14 cellular contexts compared by ENCODE assay signal in the genomic region with DNA sequence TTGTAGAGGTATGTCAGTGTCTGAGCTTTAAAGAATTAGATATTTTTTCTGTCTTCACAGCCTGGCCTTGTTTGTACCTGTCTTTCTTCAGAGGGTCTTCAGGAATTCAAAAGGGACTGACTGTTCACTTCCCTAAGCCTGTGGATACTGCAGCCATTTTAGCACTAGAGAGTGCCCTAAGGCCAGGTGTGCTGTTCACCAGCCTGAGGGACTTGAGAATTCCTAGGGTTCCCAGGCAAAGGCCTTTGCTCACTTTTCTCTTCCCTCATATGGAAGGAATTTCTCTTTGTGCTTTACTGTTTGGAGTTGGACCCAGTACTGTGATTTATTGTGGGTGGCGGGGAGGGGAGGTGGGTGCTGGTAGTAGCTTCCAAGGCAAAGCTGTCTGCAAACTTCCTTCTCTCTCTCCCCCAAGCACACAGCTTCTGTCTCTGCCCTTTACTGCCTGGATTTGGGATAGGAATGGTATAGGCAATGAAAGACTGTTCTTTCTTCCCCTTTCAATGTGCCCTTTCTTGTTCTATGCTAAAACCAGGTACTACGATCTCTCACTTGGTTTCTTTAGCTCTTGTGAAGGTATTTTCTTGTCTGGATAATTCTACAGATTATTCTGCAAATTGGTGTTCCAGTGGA. TPM values are rescaled to one million over a fixed set of nuclear protein-coding genes. Genes with fewer than 3 reads are reported as not detected.
A peak's percentile ranks its signal among the peaks of the same experiment; 100 is the strongest.
DNase-seq lines count a peak whose midpoint lies in the region; FAIRE-seq and TF ChIP-seq lines count a peak whose summit lies in the region.
"Had no signal": no experiment of that assay in that cellular context is flagged by ENCODE, and none has a peak within 500 bp of the region (broad histone marks: within the 10 kb centered on the region; RNA-seq: fewer than 3 reads in every experiment).

No MANE protein-coding gene starts in this region.

- H3K27me3 Mint-ChIP-seq in activated T-cell treated with anti-CD3 and anti-CD28 coated beads, Interleukin-2, amount 50 U/mL, for 24 hours: no peaks in the 10 kb centered on the region
- no peaks in the 10 kb centered on the region for H3K27me3 Mint-ChIP-seq in neural crest cell (ENCODE audit: low read depth)

- no peak for DNase-seq in activated T-cell treated with anti-CD3 and anti-CD28 coated beads, Interleukin-2, amount 50 U/mL, for 24 hours
- DNase-seq in activated T-cell treated with anti-CD3 and anti-CD28 coated beads for 4 hours (no peak), iPS DF 4.7 (ENCODE audit: extremely low read depth, low spot score) (peak; percentile 14), neural crest cell (ENCODE audit: low read depth, low spot score) (no peak), NCI-H524 (lab: John Stamatoyannopoulos, UW) (no peak), GM12892 (ENCODE audit: insufficient read length) (no peak), SHP77 (lab: John Stamatoyannopoulos, UW) (no peak)
- DNase-seq: C1 segment of cervical spinal cord, KBM-7, NCI-H1048, NCI-H226 had no signal

- no peak for TF ChIP-seq POLR2A in GM12892 (IDR thresholded peaks at IDR 0.05; ENCODE audit: low read depth, low read length)

- peaks cover 14% of the 10 kb centered on the region for H3K4me1 ChIP-seq in HUES6 (ENCODE audit: control insufficient read depth, insufficient read depth, low read length)

- no peak overlapping the region for H3K4me3 Mint-ChIP-seq in activated T-cell treated with anti-CD3 and anti-CD28 coated beads, Interleukin-2, amount 50 U/mL, for 24 hours
- H3K4me3 Mint-ChIP-seq in neural crest cell: no peak overlapping the region

- H3K27ac Mint-ChIP-seq in activated T-cell treated with anti-CD3 and anti-CD28 coated beads, Interleukin-2, amount 50 U/mL, for 24 hours: peak overlapping the region; percentile 72
- peak overlapping the region; percentile 16 for H3K27ac Mint-ChIP-seq in neural crest cell (ENCODE audit: unreplicated experiment)

- no peak for FAIRE-seq in GM12892 (lab: Jason Lieb, UNC)
- FAIRE-seq: A204.1, HTR-8/SVneo had no signal

- peaks cover 64% of the 10 kb centered on the region for H3K36me3 Mint-ChIP-seq in activated T-cell treated with anti-CD3 and anti-CD28 coated beads, Interleukin-2, amount 50 U/mL, for 24 hours (ENCODE audit: low read depth)
- H3K36me3 Mint-ChIP-seq in neural crest cell (ENCODE audit: low read depth): peaks cover 40% of the 10 kb centered on the region

- H3K4me1 Mint-ChIP-seq in activated T-cell treated with anti-CD3 and anti-CD28 coated beads, Interleukin-2, amount 50 U/mL, for 24 hours (ENCODE audit: low read depth): peaks cover 24% of the 10 kb centered on the region
- H3K4me1 Mint-ChIP-seq in neural crest cell: peaks cover 3% of the 10 kb centered on the region

- peaks cover 13% of the 10 kb centered on the region; the same call in 1 of the 2 replicates for H3K9me3 ChIP-seq in HUES6 (ENCODE audit: control insufficient read depth, insufficient read depth, low read depth, low read length)

- H3K27ac ChIP-seq in HUES6 (ENCODE audit: low read depth, low read length): peak overlapping the region; percentile 78

- H3K4me3 ChIP-seq in HUES6 (ENCODE audit: low read depth, low read length): no peak overlapping the region

- H3K27me3 ChIP-seq in HUES6 (ENCODE audit: control insufficient read depth, insufficient read depth, low read length): no peaks in the 10 kb centered on the region

- peaks cover 14% of the 10 kb centered on the region for H3K9me3 Mint-ChIP-seq in activated T-cell treated with anti-CD3 and anti-CD28 coated beads, Interleukin-2, amount 50 U/mL, for 24 hours
- peaks cover 17% of the 10 kb centered on the region for H3K9me3 Mint-ChIP-seq in neural crest cell

- H3K9ac ChIP-seq in HUES6 (ENCODE audit: low read length): peak overlapping the region; percentile 61

- peaks cover 4% of the 10 kb centered on the region for H3K36me3 ChIP-seq in HUES6 (ENCODE audit: control insufficient read depth, insufficient read depth, low read length)

- no peak for TF ChIP-seq CTCF in neural crest cell (conservative IDR thresholded peaks at IDR 0.05)

RNA-seq across cellular contexts. Expression of a gene that starts 9.7 kb away (rescaled TPM):
- total RNA-seq in neural crest cell: 0.19 and 0.34 TPM in 2 replicates
- polyA plus RNA-seq in GM12892 (2012; ENCODE audit: missing spikeins): 0.57 TPM
